Comparison of ENCODE assay signal across 12 cellular contexts in genomic region chr14:105479438-105480164, GRCh38. TPM values are rescaled to one million over a fixed set of nuclear protein-coding genes. Genes with fewer than 3 reads are reported as not detected.
A peak's percentile ranks its signal among the peaks of the same experiment; 100 is the strongest.
DNase-seq lines count a peak whose midpoint lies in the region; ATAC-seq and TF ChIP-seq lines count a peak whose summit lies in the region.
"Had no signal": no experiment of that assay in that cellular context is flagged by ENCODE, and none has a peak within 500 bp of the region (broad histone marks: within the 10 kb centered on the region; RNA-seq: fewer than 3 reads in every experiment).

No MANE protein-coding gene starts in this region.

- intact Hi-C loops in esophagus muscularis mucosa (cut with DNase I) = no loop called here

- H4K20me1 ChIP-seq in KMS-11 (ENCODE audit: insufficient read depth) = no peaks in the 10 kb centered on the region

- no peaks in the 10 kb centered on the region for H3K9me3 ChIP-seq in esophagus muscularis mucosa

- TF ChIP-seq EP300 in esophagus muscularis mucosa (IDR thresholded peaks at IDR 0.05) = no peak

- peak overlapping the region; percentile 25; the same call in 1 of the 2 replicates for H3K4me2 ChIP-seq in KMS-11

- no peaks in the 10 kb centered on the region for H3K79me2 ChIP-seq in KMS-11 (ENCODE audit: insufficient read depth, low read depth)
- H3K79me2 ChIP-seq: hepatocyte had no signal

- H3K4me3 ChIP-seq in KMS-11 (IDR thresholded peaks at IDR 0.05; ENCODE audit: insufficient read depth, low read depth, low read length) = no peak overlapping the region
- no peak overlapping the region for H3K4me3 ChIP-seq in esophagus muscularis mucosa
- H3K4me3 ChIP-seq: hepatocyte had no signal

- no peak for TF ChIP-seq POLR2A in esophagus muscularis mucosa (IDR thresholded peaks at IDR 0.05; ENCODE audit: low read depth)

- ATAC-seq in GM21390 (IDR thresholded peaks at IDR 0.05; ENCODE audit: unreplicated experiment) = no peak

- H3K27me3 ChIP-seq in KMS-11 (ENCODE audit: insufficient read depth, low read depth) = peaks cover 54% of the 10 kb centered on the region
- H3K27me3 ChIP-seq in esophagus muscularis mucosa = peaks cover 0 to 3% (median 0%) of the 10 kb centered on the region in 4 donors

- H3K27ac ChIP-seq in KMS-11 (no peak overlapping the region), esophagus muscularis mucosa (replicated peaks in 1 of 4) (peak overlapping the region; percentile 93 to 99 (median 96))

- no peak overlapping the region for H3K9ac ChIP-seq in KMS-11

- WGBS in esophagus muscularis mucosa = 69% methylated on average over 22 of the region's 34 CpGs

- H3K4me1 ChIP-seq in KMS-11 (ENCODE audit: low read depth, poor library complexity, severe bottlenecking) (peaks cover 43% of the 10 kb centered on the region), esophagus muscularis mucosa (peaks cover 75 to 97% (median 97%) of the 10 kb centered on the region in 4 donors)

- H3K36me3 ChIP-seq in KMS-11 (ENCODE audit: insufficient read depth) (no peaks in the 10 kb centered on the region), esophagus muscularis mucosa (peaks cover 3 to 32% (median 20%) of the 10 kb centered on the region in 4 donors)

- no peak for TF ChIP-seq CTCF in KMS-11 (conservative IDR thresholded peaks at IDR 0.05; ENCODE audit: low read depth, low read length)
- TF ChIP-seq CTCF in esophagus muscularis mucosa (IDR thresholded peaks at IDR 0.05) = no peak

- H2AFZ ChIP-seq in KMS-11 (ENCODE audit: low read depth) = no peak overlapping the region
- H2AFZ ChIP-seq: hepatocyte had no signal

- peak; percentile 31 for DNase-seq in NCI-H748 (lab: John Stamatoyannopoulos, UW; ENCODE audit: unreplicated experiment)
- no peak for DNase-seq in NCI-H748 treated with DMSO at 0.1 percent for 48 hours (lab: John Stamatoyannopoulos, UW)
- no peak for DNase-seq in esophagus muscularis mucosa (ENCODE audit: extremely low spot score)
- peak; percentile 51 for DNase-seq in retina
- no peak for DNase-seq in NCI-H1436 treated with DMSO at 0.1 percent for 48 hours (lab: John Stamatoyannopoulos, UW)
- no peak for DNase-seq in ureter (ENCODE audit: low spot score)
- DNase-seq: activated CD4-positive, alpha-beta T cell treated with anti-CD3 and anti-CD28 coated beads for 1 hour; activated naive CD4-positive, alpha-beta T cell treated with Interleukin-2 at 50 U/mL for 16 hours; stimulated activated CD4-positive, alpha-beta T cell treated with anti-CD3 and anti-CD28 coated beads, Interleukin-2, amount 100 ng/mL, for 24 hours had no signal

RNA-seq across cellular contexts. Expression of gene CRIP2, which starts 5.0 kb away (rescaled TPM):
- total RNA-seq in esophagus muscularis mucosa = 100 to 1,000 TPM; 283 to 578 (median 392) TPM
- total RNA-seq in ureter = 186 TPM

RNA-seq across cellular contexts. Expression of gene CRIP1, which starts 7.1 kb away (rescaled TPM):
- total RNA-seq in esophagus muscularis mucosa = 100 to 1,000 TPM in 1 of 4 donors, 10 to 100 TPM in 3; 34.0 to 110 (median 54.6) TPM
- 127 TPM for total RNA-seq in ureter

RNA-seq across cellular contexts. Expression of gene TEDC1, which starts 11.4 kb away (rescaled TPM):
- 1 to 10 TPM; 3.8 to 6.6 (median 4.7) TPM for total RNA-seq in esophagus muscularis mucosa
- total RNA-seq in ureter = 9.7 TPM

RNA-seq across cellular contexts. Expression of gene TMEM121, which starts 46.8 kb away (rescaled TPM):
- total RNA-seq in esophagus muscularis mucosa (10 to 100 TPM in 1 of 4 donors, 1 to 10 TPM in 3; 2.9 to 13.0 (median 5.4) TPM), ureter (1.1 TPM)

RNA-seq across cellular contexts. Expression of gene MTA1, which starts 60.0 kb away (rescaled TPM):
- total RNA-seq in esophagus muscularis mucosa (10 to 100 TPM; 49.0 to 94.2 (median 67.9) TPM), ureter (169 TPM)

Comparison
In these comparisons a context has a peak if more than half of its experiments do, and no peak if none do; other contexts are left out.
1. DNase-seq: peak in NCI-H748 (single experiment) and retina (single experiment); none in NCI-H748 treated with DMSO at 0.1 percent for 48 hours (single experiment), esophagus muscularis mucosa (single experiment), NCI-H1436 treated with DMSO at 0.1 percent for 48 hours (single experiment) and ureter (single experiment).